ENCODE assay signal across 14 cellular contexts in genomic region chr1:79460773-79461436, GRCh38.
DNase-seq lines count a peak whose midpoint lies in the region; ATAC-seq and TF ChIP-seq lines count a peak whose summit lies in the region.
"Had no signal": no experiment of that assay in that cellular context is flagged by ENCODE, and none has a peak within 500 bp of the region (broad histone marks: within the 10 kb centered on the region; RNA-seq: fewer than 3 reads in every experiment).

No MANE protein-coding gene starts in this region.

- no peak overlapping the region for H3K4me3 ChIP-seq in adrenal gland

- no peak for TF ChIP-seq POLR2A in adrenal gland (IDR thresholded peaks at IDR 0.05)

- no peaks in the 10 kb centered on the region for H3K4me1 ChIP-seq in adrenal gland (replicated peaks in 1 of 2)

- ATAC-seq in GM18499 (IDR thresholded peaks at IDR 0.05; ENCODE audit: insufficient read depth, unreplicated experiment) (peak; percentile 99), GM19438 (IDR thresholded peaks at IDR 0.05; ENCODE audit: low read depth, unreplicated experiment) (peak; percentile 99), HG02798 (IDR thresholded peaks at IDR 0.05; ENCODE audit: poor library complexity, unreplicated experiment) (peak; percentile 97), HG03442 (IDR thresholded peaks at IDR 0.05; ENCODE audit: unreplicated experiment) (peak; percentile 98)
- ATAC-seq: activated CD8-positive, alpha-beta T cell treated with anti-CD3 and anti-CD28 coated beads, Interleukin-2, amount 10 ng/mL, durations not matched to agents 7 days and 5 days; foreskin keratinocyte had no signal

- 62 to 71% (median 65%) methylated on average over 3 of the region's 3 CpGs for WGBS in adrenal gland, 4 donors

- H3K9me3 ChIP-seq in adrenal gland (replicated peaks in 1 of 3): no peaks in the 10 kb centered on the region

- TF ChIP-seq CTCF in adrenal gland (IDR thresholded peaks at IDR 0.05): no peak

- no peak overlapping the region for H3K27ac ChIP-seq in adrenal gland
- H3K27ac ChIP-seq: foreskin keratinocyte had no signal

- H3K36me3 ChIP-seq in adrenal gland (replicated peaks in 1 of 2): no peaks in the 10 kb centered on the region

- H3K27me3 ChIP-seq in adrenal gland: no peaks in the 10 kb centered on the region
- H3K27me3 ChIP-seq: foreskin keratinocyte had no signal

- intact Hi-C loops in adrenal gland (cut with DNase I): no loop called here

- DNase-seq in activated CD4-positive, CD25-positive, alpha-beta regulatory T cell (lab: John Stamatoyannopoulos, UW): no peak
- DNase-seq in NCI-H1417 (lab: John Stamatoyannopoulos, UW) (no peak), adrenal gland (no peak)
- DNase-seq in NK-92 treated with Interleukin-12 subunit alpha and Interleukin-12 subunit beta, amount 100 ng/mL, for 24 hours (lab: John Stamatoyannopoulos, UW): no peak
- DNase-seq: activated CD8-positive, alpha-beta T cell treated with anti-CD3 and anti-CD28 coated beads, Interleukin-2, amount 10 ng/mL, durations not matched to agents 7 days and 5 days; dermis blood vessel endothelial cell; EL; foreskin keratinocyte; HCEC 1CT; NCI-H524 had no signal
